Comparison of ENCODE assay signal across 21 cellular contexts in the genomic region with DNA sequence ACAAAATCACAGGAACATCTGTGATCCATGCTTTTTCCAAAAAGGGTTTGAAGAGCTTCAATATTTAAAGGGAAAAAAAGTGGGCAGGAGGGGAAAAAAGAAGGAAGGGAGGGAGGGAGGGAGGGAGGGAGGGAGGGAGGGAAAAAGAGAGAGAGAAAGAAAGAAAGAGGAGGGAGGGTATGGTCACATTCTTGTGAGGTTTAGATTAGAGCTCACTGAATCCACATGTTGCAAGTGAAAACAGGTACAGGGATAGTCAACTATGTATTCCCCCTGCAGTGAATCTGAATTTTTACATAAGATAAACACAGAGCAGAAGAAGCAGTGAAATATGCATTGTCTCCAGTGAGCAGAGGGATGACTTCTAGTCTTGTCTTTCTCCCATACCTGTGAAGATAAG.
"Had no signal": no experiment of that assay in that cellular context is flagged by ENCODE, and none has a peak within 500 bp of the region (broad histone marks: within the 10 kb centered on the region; RNA-seq: fewer than 3 reads in every experiment).

No MANE protein-coding gene starts in this region.

- H3K9me3 ChIP-seq: SJSA1, SK-N-SH had no signal

- H3K9ac ChIP-seq: KMS-11, SK-N-SH had no signal

- H3K4me1 ChIP-seq: SJSA1 had no signal

- H3K9me3 Mint-ChIP-seq: T-cell had no signal

- H3K9me2 ChIP-seq: SK-N-SH had no signal

- H3K4me3 Mint-ChIP-seq: T-cell had no signal

- H3K27me3 Mint-ChIP-seq: T-cell had no signal

- H3K4me2 ChIP-seq: KMS-11, SK-N-SH had no signal

- H3K27me3 ChIP-seq: SJSA1 had no signal

- DNase-seq: IMR-90, Kasumi-1, MM.1S, NCI-H1092 treated with DMSO at 0.1 percent for 48 hours, NCI-H146, NCI-H1694 treated with DMSO at 0.1 percent for 48 hours, NCI-H1930, NCI-H2081, NCI-H2107, NCI-H2227 treated with DMSO at 0.1 percent for 48 hours, NCI-H524, NCI-H526 treated with DMSO at 0.1 percent for 48 hours, NCI-H748 treated with DMSO at 0.1 percent for 48 hours, Right ventricle myocardium superior, RPMI8226, SIG-M5, SK-N-SH, SW 1271, T-cell had no signal

- H3K27ac ChIP-seq: KMS-11, SJSA1 had no signal

- H3K27ac Mint-ChIP-seq: T-cell had no signal

- H3K4me3 ChIP-seq: SJSA1 had no signal

- H3K4me1 Mint-ChIP-seq: T-cell had no signal

- ATAC-seq: T-cell had no signal
